Comparison of ENCODE assay signal across 17 cellular contexts in the genomic region with DNA sequence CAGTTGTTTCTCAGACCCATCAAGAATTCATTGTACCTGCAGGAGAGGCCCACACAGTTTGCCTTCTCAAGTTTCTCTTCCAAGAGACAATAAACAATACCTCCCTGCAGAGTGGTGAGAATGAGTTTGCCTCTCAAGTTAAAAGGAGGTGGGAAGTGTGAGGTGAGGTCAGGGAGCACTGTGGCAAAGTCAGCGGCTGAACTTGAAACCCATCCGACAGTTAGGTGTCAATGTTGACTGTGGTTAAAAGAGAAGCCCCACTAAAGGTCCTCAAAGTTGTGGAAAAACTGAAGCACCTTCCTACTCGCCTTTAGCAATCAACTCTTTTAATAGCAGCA.
DNase-seq lines count a peak whose midpoint lies in the region; ATAC-seq and TF ChIP-seq lines count a peak whose summit lies in the region.
"Had no signal": no experiment of that assay in that cellular context is flagged by ENCODE, and none has a peak within 500 bp of the region (broad histone marks: within the 10 kb centered on the region; RNA-seq: fewer than 3 reads in every experiment).

No MANE protein-coding gene starts in this region.

- intact Hi-C loops in mucosa of descending colon (cut with DNase I, micrococcal nuclease) = no loop called here

- H3K4me1 Mint-ChIP-seq in activated naive CD8-positive, alpha-beta T cell treated with anti-CD3 and anti-CD28 coated beads, Interleukin-2, amount 50 U/mL, for 24 hours = peaks cover 28% of the 10 kb centered on the region

- peak overlapping the region; percentile 81 for H3K27ac ChIP-seq in HUES48 (ENCODE audit: low read depth, low read length)
- H3K27ac ChIP-seq: upper lobe of left lung had no signal

- H3K9me3 ChIP-seq in HUES48 (ENCODE audit: control insufficient read depth, insufficient read depth, low read length) = no peaks in the 10 kb centered on the region
- no peaks in the 10 kb centered on the region for H3K9me3 ChIP-seq in mucosa of descending colon
- H3K9me3 ChIP-seq: upper lobe of left lung had no signal

- no peak for TF ChIP-seq CTCF in mucosa of descending colon (IDR thresholded peaks at IDR 0.05)

- H3K4me1 ChIP-seq in HUES48 (ENCODE audit: control insufficient read depth, insufficient read depth, low read length) (peaks cover 17% of the 10 kb centered on the region), mucosa of descending colon (ENCODE audit: low read depth) (no peaks in the 10 kb centered on the region)
- H3K4me1 ChIP-seq: upper lobe of left lung had no signal

- peak overlapping the region; percentile 50 for H3K4me3 ChIP-seq in HUES48 (ENCODE audit: low read depth, low read length)
- H3K4me3 ChIP-seq in mucosa of descending colon = no peak overlapping the region
- H3K4me3 ChIP-seq: lung, upper lobe of left lung had no signal

- H3K27me3 ChIP-seq in HUES48 (ENCODE audit: control insufficient read depth, insufficient read depth, low read length) = no peaks in the 10 kb centered on the region
- H3K27me3 ChIP-seq: upper lobe of left lung had no signal

- no peak overlapping the region for H3K9ac ChIP-seq in HUES48 (ENCODE audit: low read depth, low read length)

- H3K36me3 ChIP-seq in HUES48 (ENCODE audit: control insufficient read depth, insufficient read depth, low read length) (no peaks in the 10 kb centered on the region), mucosa of descending colon (ENCODE audit: low read depth) (no peaks in the 10 kb centered on the region)
- H3K36me3 ChIP-seq: upper lobe of left lung had no signal

- peaks cover 23% of the 10 kb centered on the region for H3K27me3 Mint-ChIP-seq in activated naive CD8-positive, alpha-beta T cell treated with anti-CD3 and anti-CD28 coated beads, Interleukin-2, amount 50 U/mL, for 24 hours

- H3K4me3 Mint-ChIP-seq in activated naive CD8-positive, alpha-beta T cell treated with anti-CD3 and anti-CD28 coated beads, Interleukin-2, amount 50 U/mL, for 24 hours = no peak overlapping the region

- H3K36me3 Mint-ChIP-seq in activated naive CD8-positive, alpha-beta T cell treated with anti-CD3 and anti-CD28 coated beads, Interleukin-2, amount 50 U/mL, for 24 hours (ENCODE audit: low read depth) = no peaks in the 10 kb centered on the region

- no peaks in the 10 kb centered on the region for H3K9me3 Mint-ChIP-seq in activated naive CD8-positive, alpha-beta T cell treated with anti-CD3 and anti-CD28 coated beads, Interleukin-2, amount 50 U/mL, for 24 hours

- peak; percentile 93 for ATAC-seq in activated naive CD8-positive, alpha-beta T cell treated with anti-CD3 and anti-CD28 coated beads, Interleukin-2, amount 50 U/mL, for 24 hours
- no peak for ATAC-seq in mucosa of descending colon
- ATAC-seq: sciatic nerve had no signal

- peak; percentile 40 to 52 for DNase-seq in activated CD4-positive, alpha-beta T cell treated with anti-CD3 and anti-CD28 coated beads, Interleukin-2, amount 50 U/mL, for 48 hours
- no peak for DNase-seq in activated CD4-positive, alpha-beta T cell treated with anti-CD3 and anti-CD28 coated beads, Interleukin-2, amount 50 U/mL, for 4 hours
- DNase-seq in activated naive CD8-positive, alpha-beta T cell treated with anti-CD3 and anti-CD28 coated beads, Interleukin-2, amount 50 U/mL, for 24 hours = peak; percentile 48
- DNase-seq in stimulated activated CD4-positive, alpha-beta T cell treated with anti-CD3 and anti-CD28 coated beads, Interleukin-2, amount 100 ng/mL, for 48 hours = peak; percentile 21 to 34
- DNase-seq in dedifferentiated amniotic fluid mesenchymal stem cell (ENCODE audit: extremely low spot score) = no peak
- no peak for DNase-seq in mucosa of descending colon
- DNase-seq in AG08396 (ENCODE audit: low spot score) = no peak
- DNase-seq: activated CD4-positive, alpha-beta T cell treated with anti-CD3 and anti-CD28 coated beads, Interleukin-2, amount 50 U/mL, for 1 hour; amniotic stem cell; COR-L47; NCI-H1105 treated with DMSO at 0.1 percent for 48 hours; NCI-H510A; T-helper 1 cell; upper lobe of left lung had no signal

- peak overlapping the region; percentile 68 for H3K27ac Mint-ChIP-seq in activated naive CD8-positive, alpha-beta T cell treated with anti-CD3 and anti-CD28 coated beads, Interleukin-2, amount 50 U/mL, for 24 hours

Comparison
In these comparisons a context has a peak if more than half of its experiments do, and no peak if none do; other contexts are left out.
1. DNase-seq: peak in activated CD4-positive, alpha-beta T cell treated with anti-CD3 and anti-CD28 coated beads, Interleukin-2, amount 50 U/mL, for 48 hours (2 of 2), activated naive CD8-positive, alpha-beta T cell treated with anti-CD3 and anti-CD28 coated beads, Interleukin-2, amount 50 U/mL, for 24 hours (single experiment) and stimulated activated CD4-positive, alpha-beta T cell treated with anti-CD3 and anti-CD28 coated beads, Interleukin-2, amount 100 ng/mL, for 48 hours (2 of 2); none in activated CD4-positive, alpha-beta T cell treated with anti-CD3 and anti-CD28 coated beads, Interleukin-2, amount 50 U/mL, for 4 hours (0 of 2), dedifferentiated amniotic fluid mesenchymal stem cell (single experiment), mucosa of descending colon (0 of 3) and AG08396 (single experiment).